8 cellular contexts compared by ENCODE assay signal in the genomic region with DNA sequence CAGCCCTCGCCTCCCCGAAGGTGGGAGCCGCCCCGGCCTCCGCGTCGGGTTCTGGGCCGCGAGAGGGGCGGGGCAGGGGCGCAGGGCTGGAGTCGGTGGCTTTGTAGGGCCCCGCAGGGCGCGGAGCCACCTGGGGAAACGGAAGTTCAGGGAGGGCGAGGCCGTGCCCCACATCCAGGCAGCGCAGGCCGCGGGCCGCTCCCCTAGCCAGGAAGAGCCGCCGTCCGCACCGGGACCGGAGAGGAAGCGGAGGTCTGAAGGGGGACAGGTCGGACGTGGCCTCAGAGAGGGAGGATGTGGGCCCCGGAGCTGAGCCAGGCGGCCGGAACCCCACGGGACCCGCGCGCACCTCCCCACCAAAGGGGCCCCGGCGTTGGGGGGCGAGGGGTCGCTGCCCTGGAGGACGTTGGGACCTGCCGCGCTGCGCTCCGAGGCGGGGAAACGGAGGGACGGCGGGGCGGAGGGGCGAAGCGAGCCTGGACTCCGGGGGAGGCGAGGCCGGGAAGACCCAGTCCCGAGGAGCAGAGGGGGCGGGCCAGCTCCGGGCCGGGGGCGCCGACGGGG. TPM values are rescaled to one million over a fixed set of nuclear protein-coding genes. Genes with fewer than 3 reads are reported as not detected.
DNase-seq lines count a peak whose midpoint lies in the region; ATAC-seq, FAIRE-seq and TF ChIP-seq lines count a peak whose summit lies in the region.

No MANE protein-coding gene starts in this region.

- no peaks in the 10 kb centered on the region for H3K4me1 Mint-ChIP-seq in Caco-2 (ENCODE audit: low read depth, unreplicated experiment)

- TF ChIP-seq RAD21 in HepG2 (CRISPR knock-in tag; IDR thresholded peaks at IDR 0.05) = no peak

- H2AFZ ChIP-seq in GM23248 = peak overlapping the region; percentile 65
- H2AFZ ChIP-seq in mammary epithelial cell (ENCODE audit: low read depth, low read length) = peak overlapping the region; percentile 64
- H2AFZ ChIP-seq in HepG2 (ENCODE audit: low read length) = no peak overlapping the region

- POLR2A ChIA-PET in Caco-2 (lab: Charles Lee) (no interaction called here), HepG2 (lab: Yijun Ruan, JAX) (interaction anchor here (0.6 to 5.0 kb wide), 17 partner anchors 9 to 140 kb away, joined by 3 to 117 read pairs (median 6); a partner anchor contains a TSS)

- H3K36me3 ChIP-seq in Caco-2 (ENCODE audit: control insufficient read depth, insufficient read depth, low read length) (no peaks in the 10 kb centered on the region), GM23248 (ENCODE audit: low read depth) (no peaks in the 10 kb centered on the region), mammary epithelial cell (ENCODE audit: insufficient read depth, low read length) (no peaks in the 10 kb centered on the region), HepG2 (replicated peaks in 1 of 2; ENCODE audit: control insufficient read depth in 1 of 2, insufficient read depth in 2 of 2, low read length in 2 of 2) (peaks cover 4 to 6% of the 10 kb centered on the region in 2 experiments; a peak in 3 of 5 replicates)

- ATAC-seq in HepG2 (no peak), GM19351 (IDR thresholded peaks at IDR 0.05; ENCODE audit: unreplicated experiment) (no peak)

- intact Hi-C loops in Caco-2 (cut with micrococcal nuclease; ENCODE audit: unreplicated experiment) = no loop called here
- intact Hi-C loops in mammary epithelial cell (cut with micrococcal nuclease) = no loop called here
- intact Hi-C loops in HepG2 (cut with micrococcal nuclease; ENCODE audit: unreplicated experiment) = no loop called here

- no peak overlapping the region for H3K27ac Mint-ChIP-seq in Caco-2 (ENCODE audit: unreplicated experiment)

- BruUV-seq in Caco-2 (replicated peaks; lab: Mats Ljungman, UMichigan) = no TSS peak
- no TSS peak for BruUV-seq in mammary epithelial cell (replicated peaks; lab: Mats Ljungman, UMichigan)
- BruUV-seq in HepG2 (replicated peaks; lab: Mats Ljungman, UMichigan) = no TSS peak

- peak overlapping the region; percentile 57 for H3K27ac ChIP-seq in GM23248
- H3K27ac ChIP-seq in mammary epithelial cell (ENCODE audit: insufficient read depth, low read depth, low read length) = no peak overlapping the region
- peak overlapping the region; percentile 74 for H3K27ac ChIP-seq in HepG2 (ENCODE audit: extremely low read length, insufficient read depth, low read length)
- H3K27ac ChIP-seq in temporal lobe (ENCODE audit: low read depth, low read length) = peak overlapping the region; percentile 44

- no peaks in the 10 kb centered on the region for H3K27me3 ChIP-seq in Caco-2 (replicated peaks; ENCODE audit: control insufficient read depth, insufficient read depth, low read length)
- H3K27me3 ChIP-seq in GM23248 (replicated peaks; ENCODE audit: insufficient read depth) = no peaks in the 10 kb centered on the region
- no peaks in the 10 kb centered on the region for H3K27me3 ChIP-seq in mammary epithelial cell (ENCODE audit: insufficient read depth, low read length)
- no peaks in the 10 kb centered on the region; a peak in 1 of 5 replicates for H3K27me3 ChIP-seq in HepG2 (ENCODE audit: control insufficient read depth in 1 of 2, insufficient read depth in 2 of 2, low read length in 2 of 2)

- dilution Hi-C loops in mammary epithelial cell (cut with HindIII; ENCODE audit: low sequenced_read_pairs) = no loop called here

- TF ChIP-seq CTCF in Caco-2 (IDR thresholded peaks at IDR 0.05; ENCODE audit: insufficient read depth in 1 of 2, low read depth in 1 of 2, low read length in 1 of 2, severe bottlenecking in 1 of 2, unreplicated experiment in 1 of 2) (no peak), mammary epithelial cell (conservative IDR thresholded peaks at IDR 0.05 in 1 of 2, IDR thresholded peaks at IDR 0.05 in 1 of 2; ENCODE audit: extremely low read depth in 1 of 2, insufficient read depth in 1 of 2, low read depth in 1 of 2, low read length in 2 of 2) (no peak), HepG2 (CRISPR knock-in tag; IDR thresholded peaks at IDR 0.05) (no peak)

- no peaks in the 10 kb centered on the region for H3K9me3 ChIP-seq in Caco-2
- no peaks in the 10 kb centered on the region for H3K9me3 ChIP-seq in GM23248 (ENCODE audit: low read depth)
- H3K9me3 ChIP-seq in mammary epithelial cell (replicated peaks; ENCODE audit: insufficient read depth, low read length) = no peaks in the 10 kb centered on the region
- H3K9me3 ChIP-seq in HepG2 (ENCODE audit: low read length) = no peaks in the 10 kb centered on the region

- H4K20me1 ChIP-seq in GM23248 (ENCODE audit: insufficient read depth) (no peaks in the 10 kb centered on the region), mammary epithelial cell (ENCODE audit: insufficient read depth, low read length) (peaks cover 4% of the 10 kb centered on the region), HepG2 (ENCODE audit: insufficient read depth, low read length) (peaks cover 38% of the 10 kb centered on the region)

- peaks cover 15% of the 10 kb centered on the region for H3K36me3 Mint-ChIP-seq in Caco-2 (ENCODE audit: insufficient read depth, unreplicated experiment)

- H3K9me3 Mint-ChIP-seq in Caco-2 (ENCODE audit: unreplicated experiment) = no peaks in the 10 kb centered on the region

- TF ChIP-seq EP300 in HepG2 (IDR thresholded peaks at IDR 0.05; ENCODE audit: low read depth in 2 of 2, low read length in 2 of 2) (no peak), HepG2 (CRISPR knock-in tag; IDR thresholded peaks at IDR 0.05; ENCODE audit: borderline replicate concordance) (no peak; the same call in 1 of the 2 replicates)

- no peak for DNase-seq in Caco-2
- no peak for DNase-seq in GM23248
- peak; percentile 29 for DNase-seq in SK-N-DZ (ENCODE audit: low spot score)
- no peak for DNase-seq in mammary epithelial cell
- no peak for DNase-seq in HepG2 (ENCODE audit: low spot score)
- DNase-seq in H54 (ENCODE audit: insufficient read length, low spot score) = no peak

- H3K9ac ChIP-seq in GM23248 (peak overlapping the region; percentile 94), mammary epithelial cell (ENCODE audit: insufficient read depth, low read length) (no peak overlapping the region), HepG2 (ENCODE audit: insufficient read depth, low read depth, low read length) (peak overlapping the region; percentile 71)

- in situ Hi-C loops in GM23248 (cut with MboI) = no loop called here
- in situ Hi-C loops in mammary epithelial cell (cut with MboI; ENCODE audit: low sequenced_read_pairs in 2 of 2) = no loop called here
- in situ Hi-C loops in HepG2 (cut with HindIII; ENCODE audit: extremely low pct_ligation_motif_present, low pct_unique_long_range_greater_than_20kb) = no loop called here

- H3K4me3 Mint-ChIP-seq in Caco-2 (ENCODE audit: unreplicated experiment) = peak overlapping the region; percentile 63

- CTCF ChIA-PET in Caco-2 (lab: Charles Lee) = interaction anchor here (1.6 kb wide), 1 partner anchor 22 kb away, joined by 5 read pairs; no protein-coding TSS in a partner anchor
- CTCF ChIA-PET in mammary epithelial cell (lab: Charles Lee; ENCODE audit: low non-redundant PET) = no interaction called here
- CTCF ChIA-PET in HepG2 (lab: Yijun Ruan, JAX; ENCODE audit: low intra/inter-chr PET ratio, low total read pairs) = no interaction called here

- FAIRE-seq in HepG2 (lab: Jason Lieb, UNC) (no peak), H54 (lab: Jason Lieb, UNC) (no peak)

- H3K79me2 ChIP-seq in GM23248 (ENCODE audit: insufficient read depth) (peaks cover 43% of the 10 kb centered on the region), mammary epithelial cell (ENCODE audit: insufficient read depth, low read length) (peaks cover 45% of the 10 kb centered on the region), HepG2 (ENCODE audit: insufficient read depth, low read length) (peaks cover 42% of the 10 kb centered on the region)

- H3K4me2 ChIP-seq in GM23248 (ENCODE audit: unreplicated experiment) = peak overlapping the region; percentile 52
- H3K4me2 ChIP-seq in mammary epithelial cell (ENCODE audit: insufficient read depth, low read depth, low read length) = peak overlapping the region; percentile 97
- H3K4me2 ChIP-seq in HepG2 (ENCODE audit: low read depth, low read length) = peak overlapping the region; percentile 66

- no peaks in the 10 kb centered on the region for H3K9me2 ChIP-seq in GM23248 (ENCODE audit: insufficient read depth)

- TF ChIP-seq POLR2A in HepG2 (IDR thresholded peaks at IDR 0.05; ENCODE audit: insufficient read depth in 1 of 2, low read depth in 2 of 2, low read length in 2 of 2) = no peak
- TF ChIP-seq POLR2A in H54 (IDR thresholded peaks at IDR 0.05; ENCODE audit: low read depth, low read length) = no peak

- H3F3A ChIP-seq in GM23248 (ENCODE audit: insufficient read depth) = no peaks in the 10 kb centered on the region

- H3K4me3 ChIP-seq in Caco-2 (ENCODE audit: low read depth, low read length) (peak overlapping the region; percentile 46), GM23248 (peak overlapping the region; percentile 98), mammary epithelial cell (replicated peaks in 1 of 3; ENCODE audit: insufficient read depth in 1 of 3, low read depth in 2 of 3, low read length in 3 of 3) (peak overlapping the region; percentile 27 to 76 (median 75)), HepG2 (replicated peaks in 1 of 3; ENCODE audit: insufficient read depth in 1 of 3, low read depth in 2 of 3, low read length in 3 of 3) (peak overlapping the region; percentile 47 to 99 (median 97))

- 47 to 62% methylated on average over 25 to 59 of the region's 63 CpGs for WGBS in GM23248 (ENCODE audit: low coverage in 1 of 2, low lambda C conversion rate in 2 of 2, missing lambda C conversion rate in 2 of 2), 2 experiments
- no CpG with 5 or more reads among the region's 63 CpGs for WGBS in mammary epithelial cell (ENCODE audit: low coverage, missing lambda C conversion rate)
- 43% methylated on average over 58 of the region's 63 CpGs for WGBS in HepG2 (ENCODE audit: low lambda C conversion rate)

- no peaks in the 10 kb centered on the region for H3K27me3 Mint-ChIP-seq in Caco-2 (ENCODE audit: insufficient read depth, unreplicated experiment)

- peaks cover 31% of the 10 kb centered on the region for H3K4me1 ChIP-seq in Caco-2
- H3K4me1 ChIP-seq in GM23248 (ENCODE audit: insufficient read depth) = peaks cover 3% of the 10 kb centered on the region
- H3K4me1 ChIP-seq in mammary epithelial cell (ENCODE audit: insufficient read depth, low read length) = peaks cover 40% of the 10 kb centered on the region
- H3K4me1 ChIP-seq in HepG2 (ENCODE audit: insufficient read depth, low read length) = peaks cover 65% of the 10 kb centered on the region

RNA-seq across cellular contexts. Expression of a gene that starts 0.5 kb away (rescaled TPM):
- total RNA-seq in Caco-2 (2022) (13.1 and 13.7 TPM in 2 replicates), mammary epithelial cell (100 to 1,000 TPM; 180 to 212 TPM), HepG2 (2016; rRNA removed; fragmentation: Illumina TruSeq; extraction: Trizol) (99.9 and 242 TPM in 2 replicates), temporal lobe (2.5 TPM)
- total RNA-seq in GM23248 (2014; rRNA removed; shearing (Covaris generic)) = 550 and 595 TPM in 2 replicates
- polyA plus RNA-seq in GM23248 (2016; fragmentation: Nextera tagmentation; extraction: Ambion mirVana) (95.5 and 97.7 TPM in 2 replicates), mammary epithelial cell (118 TPM), HepG2 (2011; rRNA removed) (349 and 598 TPM in 2 replicates)
- 70.5 and 78.7 TPM in 2 replicates for polyA plus RNA-seq in SK-N-DZ (2014; cell fraction: cytosol; rRNA removed)
- 43.3 and 51.0 TPM in 2 replicates for polyA plus RNA-seq in SK-N-DZ (2014; cell fraction: nucleus; rRNA removed)
- polyA minus RNA-seq in mammary epithelial cell = 42.3 TPM
- 51.0 and 61.4 TPM in 2 replicates for total RNA-seq in HepG2 (2016; cell fraction: cytosol; rRNA removed; fragmentation: Illumina TruSeq; extraction: Trizol; ENCODE audit: low read depth)
- 83.6 and 248 TPM in 2 replicates for total RNA-seq in HepG2 (2016; cell fraction: insoluble cytoplasmic fraction; rRNA removed; fragmentation: Illumina TruSeq; extraction: Trizol)
- 88.3 and 97.4 TPM in 2 replicates for total RNA-seq in HepG2 (2016; cell fraction: membrane; rRNA removed; fragmentation: Illumina TruSeq; extraction: Trizol)
- 164 and 200 TPM in 2 replicates for total RNA-seq in HepG2 (2016; cell fraction: nucleus; rRNA removed; fragmentation: Illumina TruSeq; extraction: Trizol)
- 384 and 554 TPM in 2 replicates for polyA plus RNA-seq in HepG2 (2011; cell fraction: cytosol; rRNA removed)
- polyA plus RNA-seq in HepG2 (2011; cell fraction: nucleus; rRNA removed) = 293 and 327 TPM in 2 replicates
- 348 and 404 TPM in 2 replicates for polyA plus RNA-seq in HepG2 (2012)
- polyA plus RNA-seq in HepG2 (2016; cell fraction: cytosol; fragmentation: Illumina TruSeq; extraction: Trizol; ENCODE audit: low read depth) = 38.7 and 40.7 TPM in 2 replicates
- polyA plus RNA-seq in HepG2 (2016; cell fraction: insoluble cytoplasmic fraction; fragmentation: Illumina TruSeq; extraction: Trizol; ENCODE audit: low read depth) = 95.9 and 111 TPM in 2 replicates
- polyA plus RNA-seq in HepG2 (2016; cell fraction: membrane; fragmentation: Illumina TruSeq; extraction: Trizol; ENCODE audit: low read depth) = 61.0 and 65.9 TPM in 2 replicates
- 334 and 368 TPM in 2 replicates for polyA plus RNA-seq in HepG2 (2016; cell fraction: nucleus; fragmentation: Illumina TruSeq; extraction: Trizol; ENCODE audit: insufficient read depth, low read depth)
- 181 and 1,731 TPM in 2 replicates for polyA minus RNA-seq in HepG2 (2011; rRNA and poly(A)+ RNA removed; ENCODE audit: low replicate concordance)
- 365 and 408 TPM in 2 replicates for polyA minus RNA-seq in HepG2 (2011; cell fraction: cytosol; rRNA and poly(A)+ RNA removed)
- 137 and 145 TPM in 2 replicates for polyA minus RNA-seq in HepG2 (2011; cell fraction: nucleus; rRNA and poly(A)+ RNA removed)

RNA-seq across cellular contexts. Expression of a gene that starts 15.7 kb away (rescaled TPM):
- 31.0 and 32.2 TPM in 2 replicates for total RNA-seq in Caco-2 (2022)
- total RNA-seq in GM23248 (2014; rRNA removed; shearing (Covaris generic)) = 12.3 and 15.3 TPM in 2 replicates
- 6.2 and 10.6 TPM in 2 replicates for polyA plus RNA-seq in GM23248 (2016; fragmentation: Nextera tagmentation; extraction: Ambion mirVana)
- 13.0 and 24.1 TPM in 2 replicates for polyA plus RNA-seq in SK-N-DZ (2014; cell fraction: cytosol; rRNA removed)
- polyA plus RNA-seq in SK-N-DZ (2014; cell fraction: nucleus; rRNA removed) = 39.5 and 75.5 TPM in 2 replicates
- total RNA-seq in mammary epithelial cell = 10 to 100 TPM; 24.8 to 52.0 TPM
- polyA plus RNA-seq in mammary epithelial cell = 14.1 TPM
- 7.5 TPM for polyA minus RNA-seq in mammary epithelial cell
- 54.8 and 59.9 TPM in 2 replicates for total RNA-seq in HepG2 (2016; rRNA removed; fragmentation: Illumina TruSeq; extraction: Trizol)
- 85.1 and 122 TPM in 2 replicates for total RNA-seq in HepG2 (2016; cell fraction: cytosol; rRNA removed; fragmentation: Illumina TruSeq; extraction: Trizol; ENCODE audit: low read depth)
- total RNA-seq in HepG2 (2016; cell fraction: insoluble cytoplasmic fraction; rRNA removed; fragmentation: Illumina TruSeq; extraction: Trizol) = 54.5 and 62.8 TPM in 2 replicates
- 78.3 and 105 TPM in 2 replicates for total RNA-seq in HepG2 (2016; cell fraction: membrane; rRNA removed; fragmentation: Illumina TruSeq; extraction: Trizol)
- total RNA-seq in HepG2 (2016; cell fraction: nucleus; rRNA removed; fragmentation: Illumina TruSeq; extraction: Trizol) = 40.6 and 45.1 TPM in 2 replicates
- 59.3 and 69.8 TPM in 2 replicates for polyA plus RNA-seq in HepG2 (2011; rRNA removed)
- 59.9 and 140 TPM in 2 replicates for polyA plus RNA-seq in HepG2 (2011; cell fraction: cytosol; rRNA removed)
- polyA plus RNA-seq in HepG2 (2011; cell fraction: nucleus; rRNA removed) = 103 and 130 TPM in 2 replicates
- 48.8 and 63.7 TPM in 2 replicates for polyA plus RNA-seq in HepG2 (2012)
- 113 and 149 TPM in 2 replicates for polyA plus RNA-seq in HepG2 (2016; cell fraction: cytosol; fragmentation: Illumina TruSeq; extraction: Trizol; ENCODE audit: low read depth)
- polyA plus RNA-seq in HepG2 (2016; cell fraction: insoluble cytoplasmic fraction; fragmentation: Illumina TruSeq; extraction: Trizol; ENCODE audit: low read depth) = 62.5 and 66.4 TPM in 2 replicates
- 95.1 and 110 TPM in 2 replicates for polyA plus RNA-seq in HepG2 (2016; cell fraction: membrane; fragmentation: Illumina TruSeq; extraction: Trizol; ENCODE audit: low read depth)
- 121 and 124 TPM in 2 replicates for polyA plus RNA-seq in HepG2 (2016; cell fraction: nucleus; fragmentation: Illumina TruSeq; extraction: Trizol; ENCODE audit: insufficient read depth, low read depth)
- polyA minus RNA-seq in HepG2 (2011; rRNA and poly(A)+ RNA removed; ENCODE audit: low replicate concordance) = 23.1 and 32.6 TPM in 2 replicates
- 18.1 and 19.8 TPM in 2 replicates for polyA minus RNA-seq in HepG2 (2011; cell fraction: cytosol; rRNA and poly(A)+ RNA removed)
- polyA minus RNA-seq in HepG2 (2011; cell fraction: nucleus; rRNA and poly(A)+ RNA removed) = 27.6 and 37.2 TPM in 2 replicates
- 16.2 TPM for total RNA-seq in temporal lobe

RNA-seq across cellular contexts. Expression of a gene that starts 45.1 kb away (rescaled TPM):
- total RNA-seq in Caco-2 (2022) = 196 TPM in 2 replicates
- 24.5 and 35.1 TPM in 2 replicates for total RNA-seq in GM23248 (2014; rRNA removed; shearing (Covaris generic))
- 102 and 114 TPM in 2 replicates for polyA plus RNA-seq in GM23248 (2016; fragmentation: Nextera tagmentation; extraction: Ambion mirVana)
- 25.1 and 31.2 TPM in 2 replicates for polyA plus RNA-seq in SK-N-DZ (2014; cell fraction: cytosol; rRNA removed)
- polyA plus RNA-seq in SK-N-DZ (2014; cell fraction: nucleus; rRNA removed) = 49.5 and 120 TPM in 2 replicates
- total RNA-seq in mammary epithelial cell = 100 to 1,000 TPM in 1 of 2 donors, 10 to 100 TPM in 1; 68.7 to 163 TPM
- polyA plus RNA-seq in mammary epithelial cell = 146 TPM
- polyA minus RNA-seq in mammary epithelial cell = 216 TPM
- total RNA-seq in HepG2 (2016; rRNA removed; fragmentation: Illumina TruSeq; extraction: Trizol) = 28.4 and 31.5 TPM in 2 replicates
- total RNA-seq in HepG2 (2016; cell fraction: cytosol; rRNA removed; fragmentation: Illumina TruSeq; extraction: Trizol; ENCODE audit: low read depth) = 19.2 and 20.4 TPM in 2 replicates
- total RNA-seq in HepG2 (2016; cell fraction: insoluble cytoplasmic fraction; rRNA removed; fragmentation: Illumina TruSeq; extraction: Trizol) = 23.0 and 34.1 TPM in 2 replicates
- total RNA-seq in HepG2 (2016; cell fraction: membrane; rRNA removed; fragmentation: Illumina TruSeq; extraction: Trizol) = 24.3 and 26.6 TPM in 2 replicates
- total RNA-seq in HepG2 (2016; cell fraction: nucleus; rRNA removed; fragmentation: Illumina TruSeq; extraction: Trizol) = 42.8 and 45.6 TPM in 2 replicates
- 128 and 148 TPM in 2 replicates for polyA plus RNA-seq in HepG2 (2011; rRNA removed)
- 81.5 and 90.2 TPM in 2 replicates for polyA plus RNA-seq in HepG2 (2011; cell fraction: cytosol; rRNA removed)
- 1,010 and 1,066 TPM in 2 replicates for polyA plus RNA-seq in HepG2 (2011; cell fraction: nucleus; rRNA removed)
- 164 and 234 TPM in 2 replicates for polyA plus RNA-seq in HepG2 (2012)
- 19.6 and 21.8 TPM in 2 replicates for polyA plus RNA-seq in HepG2 (2016; cell fraction: cytosol; fragmentation: Illumina TruSeq; extraction: Trizol; ENCODE audit: low read depth)
- polyA plus RNA-seq in HepG2 (2016; cell fraction: insoluble cytoplasmic fraction; fragmentation: Illumina TruSeq; extraction: Trizol; ENCODE audit: low read depth) = 71.8 and 89.7 TPM in 2 replicates
- polyA plus RNA-seq in HepG2 (2016; cell fraction: membrane; fragmentation: Illumina TruSeq; extraction: Trizol; ENCODE audit: low read depth) = 40.8 and 42.7 TPM in 2 replicates
- polyA plus RNA-seq in HepG2 (2016; cell fraction: nucleus; fragmentation: Illumina TruSeq; extraction: Trizol; ENCODE audit: insufficient read depth, low read depth) = 316 and 342 TPM in 2 replicates
- polyA minus RNA-seq in HepG2 (2011; rRNA and poly(A)+ RNA removed; ENCODE audit: low replicate concordance) = 78.0 and 103 TPM in 2 replicates
- 51.7 and 60.9 TPM in 2 replicates for polyA minus RNA-seq in HepG2 (2011; cell fraction: cytosol; rRNA and poly(A)+ RNA removed)
- polyA minus RNA-seq in HepG2 (2011; cell fraction: nucleus; rRNA and poly(A)+ RNA removed) = 117 and 118 TPM in 2 replicates
- 32.2 TPM for total RNA-seq in temporal lobe

Comparison
In these comparisons a context has a peak if more than half of its experiments do, and no peak if none do; other contexts are left out.
1. H3K4me3 ChIP-seq: peak in every context shown above with its lines; median percentile 98 in GM23248; 97 in HepG2; 75 in mammary epithelial cell; 46 in Caco-2.